In the genomic region with DNA sequence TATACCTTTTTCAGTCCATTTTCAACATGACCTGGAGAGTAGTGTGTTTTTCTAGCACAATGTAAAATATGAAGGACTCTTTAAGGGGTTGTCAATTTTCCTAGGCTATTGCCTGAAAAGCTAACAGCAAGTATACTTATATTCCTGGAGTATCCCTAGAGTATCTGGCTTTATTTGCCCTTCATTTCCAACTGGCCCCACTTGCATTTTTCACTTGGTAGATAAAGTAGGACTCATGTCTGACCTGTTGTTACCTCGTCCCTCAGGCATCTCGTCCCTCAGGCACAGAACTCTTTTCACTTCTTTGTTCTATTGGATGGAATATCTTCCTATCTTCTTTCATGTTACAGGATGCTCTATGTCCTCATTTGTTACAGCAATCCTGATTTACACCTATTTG, we compare ENCODE assay signal across 6 cellular contexts.
"Had no signal": no experiment of that assay in that cellular context is flagged by ENCODE, and none has a peak within 500 bp of the region (broad histone marks: within the 10 kb centered on the region; RNA-seq: fewer than 3 reads in every experiment).

No MANE protein-coding gene starts in this region.

- H3K4me3 ChIP-seq: K562 had no signal

- H3K4me1 Mint-ChIP-seq: IgD-negative memory B cell had no signal

- H3K27ac ChIP-seq: HL-60 had no signal

- ATAC-seq: HepG2, K562 had no signal

- H3K27me3 Mint-ChIP-seq: IgD-negative memory B cell had no signal

- H3K27ac Mint-ChIP-seq: IgD-negative memory B cell had no signal

- DNase-seq: IMR-90, KBM-7 had no signal

- H3K4me3 Mint-ChIP-seq: IgD-negative memory B cell had no signal
